Comparison of ENCODE assay signal across 3 cellular contexts in the genomic region with DNA sequence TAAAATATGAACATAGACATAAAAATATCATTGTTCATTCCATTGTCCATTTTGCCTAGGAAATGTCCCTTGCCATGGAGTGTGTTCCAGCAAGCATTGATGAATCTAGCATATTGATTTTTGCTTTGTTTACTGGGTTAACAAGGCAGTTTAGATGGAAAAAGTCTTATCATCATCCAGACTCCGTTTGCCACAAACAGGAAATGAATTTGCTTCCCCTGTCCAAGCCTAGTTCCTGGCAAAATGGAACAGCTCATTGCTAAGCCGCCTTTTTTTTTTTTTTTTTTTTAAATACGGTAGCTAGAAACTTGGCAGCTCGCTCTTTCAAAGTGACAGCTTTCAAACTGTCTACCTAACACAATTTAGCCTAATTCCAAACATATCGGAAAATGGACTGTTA.
TF ChIP-seq lines count a peak whose summit lies in the region.

No MANE protein-coding gene starts in this region.

TF ChIP-seq in liver, 16 proteins besides CTCF, POLR2A, EP300 and RAD21:
- TF ChIP-seq HNF4G (IDR thresholded peaks at IDR 0.05), result no peak
- peak in 1 of 2 donors; percentile 9 for TF ChIP-seq HNF4A (conservative IDR thresholded peaks at IDR 0.05)
- TF ChIP-seq SP1 (IDR thresholded peaks at IDR 0.05), result peak; percentile 15
TF ChIP-seq in liver: peak in this region for 2.

TF ChIP-seq in HepG2, 621 proteins besides CTCF, POLR2A, EP300 and RAD21:
- TF ChIP-seq, protein P1, sequence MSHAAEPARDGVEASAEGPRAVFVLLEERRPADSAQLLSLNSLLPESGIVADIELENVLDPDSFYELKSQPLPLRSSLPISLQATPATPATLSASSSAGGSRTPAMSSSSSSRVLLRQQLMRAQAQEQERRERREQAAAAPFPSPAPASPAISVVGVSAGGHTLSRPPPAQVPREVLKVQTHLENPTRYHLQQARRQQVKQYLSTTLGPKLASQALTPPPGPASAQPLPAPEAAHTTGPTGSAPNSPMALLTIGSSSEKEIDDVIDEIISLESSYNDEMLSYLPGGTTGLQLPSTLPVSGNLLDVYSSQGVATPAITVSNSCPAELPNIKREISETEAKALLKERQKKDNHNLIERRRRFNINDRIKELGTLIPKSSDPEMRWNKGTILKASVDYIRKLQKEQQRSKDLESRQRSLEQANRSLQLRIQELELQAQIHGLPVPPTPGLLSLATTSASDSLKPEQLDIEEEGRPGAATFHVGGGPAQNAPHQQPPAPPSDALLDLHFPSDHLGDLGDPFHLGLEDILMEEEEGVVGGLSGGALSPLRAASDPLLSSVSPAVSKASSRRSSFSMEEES (CRISPR knock-in tag; IDR thresholded peaks at IDR 0.05), result no peak
- TF ChIP-seq SATB2 (CRISPR knock-in tag; IDR thresholded peaks at IDR 0.05) (no peak), ZNF552 (CRISPR knock-in tag; IDR thresholded peaks at IDR 0.05; ENCODE audit: borderline replicate concordance) (no peak), ZNF569 (CRISPR knock-in tag; IDR thresholded peaks at IDR 0.05; ENCODE audit: borderline replicate concordance) (no peak), JUNB (CRISPR knock-in tag; IDR thresholded peaks at IDR 0.05; ENCODE audit: borderline replicate concordance) (no peak), CBX5 (CRISPR knock-in tag; IDR thresholded peaks at IDR 0.05; ENCODE audit: borderline replicate concordance) (no peak), SRSF9 (IDR thresholded peaks at IDR 0.05; ENCODE audit: borderline replicate concordance, insufficient read depth, low read depth, low read length, poor library complexity, severe bottlenecking) (no peak), SMC3 (IDR thresholded peaks at IDR 0.05; ENCODE audit: low read length) (no peak), ZNF326 (CRISPR knock-in tag; IDR thresholded peaks at IDR 0.05; ENCODE audit: borderline replicate concordance) (no peak), ZNF724P (CRISPR knock-in tag; IDR thresholded peaks at IDR 0.05; ENCODE audit: borderline replicate concordance) (no peak), SOX6 (IDR thresholded peaks at IDR 0.05) (no peak), SOX6 (CRISPR knock-in tag; IDR thresholded peaks at IDR 0.05) (no peak), ZBTB7B (CRISPR knock-in tag; IDR thresholded peaks at IDR 0.05) (no peak), EEA1 (CRISPR knock-in tag; IDR thresholded peaks at IDR 0.05; ENCODE audit: borderline replicate concordance) (no peak), NCOA5 (CRISPR knock-in tag; IDR thresholded peaks at IDR 0.05) (no peak)
- TF ChIP-seq, protein P2, sequence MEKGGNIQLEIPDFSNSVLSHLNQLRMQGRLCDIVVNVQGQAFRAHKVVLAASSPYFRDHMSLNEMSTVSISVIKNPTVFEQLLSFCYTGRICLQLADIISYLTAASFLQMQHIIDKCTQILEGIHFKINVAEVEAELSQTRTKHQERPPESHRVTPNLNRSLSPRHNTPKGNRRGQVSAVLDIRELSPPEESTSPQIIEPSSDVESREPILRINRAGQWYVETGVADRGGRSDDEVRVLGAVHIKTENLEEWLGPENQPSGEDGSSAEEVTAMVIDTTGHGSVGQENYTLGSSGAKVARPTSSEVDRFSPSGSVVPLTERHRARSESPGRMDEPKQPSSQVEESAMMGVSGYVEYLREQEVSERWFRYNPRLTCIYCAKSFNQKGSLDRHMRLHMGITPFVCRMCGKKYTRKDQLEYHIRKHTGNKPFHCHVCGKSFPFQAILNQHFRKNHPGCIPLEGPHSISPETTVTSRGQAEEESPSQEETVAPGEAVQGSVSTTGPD (CRISPR knock-in tag; IDR thresholded peaks at IDR 0.05), result no peak
- TF ChIP-seq, protein P3, sequence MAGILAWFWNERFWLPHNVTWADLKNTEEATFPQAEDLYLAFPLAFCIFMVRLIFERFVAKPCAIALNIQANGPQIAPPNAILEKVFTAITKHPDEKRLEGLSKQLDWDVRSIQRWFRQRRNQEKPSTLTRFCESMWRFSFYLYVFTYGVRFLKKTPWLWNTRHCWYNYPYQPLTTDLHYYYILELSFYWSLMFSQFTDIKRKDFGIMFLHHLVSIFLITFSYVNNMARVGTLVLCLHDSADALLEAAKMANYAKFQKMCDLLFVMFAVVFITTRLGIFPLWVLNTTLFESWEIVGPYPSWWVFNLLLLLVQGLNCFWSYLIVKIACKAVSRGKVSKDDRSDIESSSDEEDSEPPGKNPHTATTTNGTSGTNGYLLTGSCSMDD (CRISPR knock-in tag; IDR thresholded peaks at IDR 0.05), result no peak
- TF ChIP-seq, protein P4, sequence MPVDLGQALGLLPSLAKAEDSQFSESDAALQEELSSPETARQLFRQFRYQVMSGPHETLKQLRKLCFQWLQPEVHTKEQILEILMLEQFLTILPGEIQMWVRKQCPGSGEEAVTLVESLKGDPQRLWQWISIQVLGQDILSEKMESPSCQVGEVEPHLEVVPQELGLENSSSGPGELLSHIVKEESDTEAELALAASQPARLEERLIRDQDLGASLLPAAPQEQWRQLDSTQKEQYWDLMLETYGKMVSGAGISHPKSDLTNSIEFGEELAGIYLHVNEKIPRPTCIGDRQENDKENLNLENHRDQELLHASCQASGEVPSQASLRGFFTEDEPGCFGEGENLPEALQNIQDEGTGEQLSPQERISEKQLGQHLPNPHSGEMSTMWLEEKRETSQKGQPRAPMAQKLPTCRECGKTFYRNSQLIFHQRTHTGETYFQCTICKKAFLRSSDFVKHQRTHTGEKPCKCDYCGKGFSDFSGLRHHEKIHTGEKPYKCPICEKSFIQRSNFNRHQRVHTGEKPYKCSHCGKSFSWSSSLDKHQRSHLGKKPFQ (CRISPR knock-in tag; IDR thresholded peaks at IDR 0.05; ENCODE audit: insufficient replicate concordance), result no peak

TF ChIP-seq in endothelial cell of umbilical vein, 7 proteins besides CTCF, POLR2A, EP300 and RAD21:
- no peak for TF ChIP-seq FOS (IDR thresholded peaks at IDR 0.05; ENCODE audit: borderline replicate concordance, insufficient read depth, low read length)
- peak; percentile 52 for TF ChIP-seq POLR2AphosphoS5 (IDR thresholded peaks at IDR 0.05; ENCODE audit: insufficient read depth, low read depth, low read length)
- peak; percentile 44 for TF ChIP-seq GATA2 (IDR thresholded peaks at IDR 0.05; ENCODE audit: insufficient read depth, insufficient read length, low read depth, low read length)
